Comparison of ENCODE assay signal across 1 cellular context in the genomic region with DNA sequence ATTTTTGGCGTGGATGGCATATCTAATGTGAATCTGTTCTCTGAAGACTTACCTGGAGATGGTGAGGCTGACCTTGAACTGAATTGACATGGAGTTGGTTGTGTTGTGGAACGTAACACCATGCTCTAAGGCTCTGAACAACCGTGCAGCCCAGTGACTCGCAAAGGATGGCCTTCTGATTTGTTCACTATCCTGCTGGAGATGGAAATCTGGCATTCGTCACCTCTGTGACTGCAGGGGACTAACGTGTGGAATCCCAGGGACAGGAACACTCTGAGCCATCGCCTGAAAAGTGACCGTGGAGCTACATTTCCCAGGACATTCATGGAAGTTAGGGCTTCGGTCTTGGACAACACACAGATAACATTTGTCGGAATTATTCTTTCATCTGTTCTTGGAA.
TF ChIP-seq lines count a peak whose summit lies in the region.

No MANE protein-coding gene starts in this region.

TF ChIP-seq in H1, 55 proteins besides CTCF, POLR2A, EP300 and RAD21:
- TF ChIP-seq ZNF274 (IDR thresholded peaks at IDR 0.05; ENCODE audit: borderline replicate concordance, extremely low read depth, low read length) (no peak), POLR2AphosphoS5 (IDR thresholded peaks at IDR 0.05; ENCODE audit: low read depth, low read length) (no peak), TBP (IDR thresholded peaks at IDR 0.05; ENCODE audit: low read depth, low read length) (no peak), CREB1 (IDR thresholded peaks at IDR 0.05) (no peak), CHD1 (IDR thresholded peaks at IDR 0.05; ENCODE audit: low read depth, low read length) (no peak), HDAC6 (IDR thresholded peaks at IDR 0.05; ENCODE audit: low read depth, low read length) (no peak), NRF1 (IDR thresholded peaks at IDR 0.05; ENCODE audit: low read depth, low read length) (no peak), EGR1 (IDR thresholded peaks at IDR 0.05; ENCODE audit: borderline replicate concordance, low read depth, low read length) (no peak), SIX5 (IDR thresholded peaks at IDR 0.05; ENCODE audit: low read depth, low read length) (no peak), JUN (IDR thresholded peaks at IDR 0.05; ENCODE audit: low read depth, low read length) (no peak), MAFK (IDR thresholded peaks at IDR 0.05; ENCODE audit: low read depth, low read length) (no peak), SAP30 (IDR thresholded peaks at IDR 0.05; ENCODE audit: insufficient read depth, insufficient replicate concordance, low read length) (no peak), SP2 (IDR thresholded peaks at IDR 0.05; ENCODE audit: low read length) (no peak), ASH2L (IDR thresholded peaks at IDR 0.05; ENCODE audit: low read length) (no peak), CHD2 (IDR thresholded peaks at IDR 0.05; ENCODE audit: low read length) (no peak)
- TF ChIP-seq, protein P1, sequence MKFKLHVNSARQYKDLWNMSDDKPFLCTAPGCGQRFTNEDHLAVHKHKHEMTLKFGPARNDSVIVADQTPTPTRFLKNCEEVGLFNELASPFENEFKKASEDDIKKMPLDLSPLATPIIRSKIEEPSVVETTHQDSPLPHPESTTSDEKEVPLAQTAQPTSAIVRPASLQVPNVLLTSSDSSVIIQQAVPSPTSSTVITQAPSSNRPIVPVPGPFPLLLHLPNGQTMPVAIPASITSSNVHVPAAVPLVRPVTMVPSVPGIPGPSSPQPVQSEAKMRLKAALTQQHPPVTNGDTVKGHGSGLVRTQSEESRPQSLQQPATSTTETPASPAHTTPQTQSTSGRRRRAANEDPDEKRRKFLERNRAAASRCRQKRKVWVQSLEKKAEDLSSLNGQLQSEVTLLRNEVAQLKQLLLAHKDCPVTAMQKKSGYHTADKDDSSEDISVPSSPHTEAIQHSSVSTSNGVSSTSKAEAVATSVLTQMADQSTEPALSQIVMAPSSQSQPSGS (IDR thresholded peaks at IDR 0.05; ENCODE audit: low read length): no peak
- TF ChIP-seq, protein P2, sequence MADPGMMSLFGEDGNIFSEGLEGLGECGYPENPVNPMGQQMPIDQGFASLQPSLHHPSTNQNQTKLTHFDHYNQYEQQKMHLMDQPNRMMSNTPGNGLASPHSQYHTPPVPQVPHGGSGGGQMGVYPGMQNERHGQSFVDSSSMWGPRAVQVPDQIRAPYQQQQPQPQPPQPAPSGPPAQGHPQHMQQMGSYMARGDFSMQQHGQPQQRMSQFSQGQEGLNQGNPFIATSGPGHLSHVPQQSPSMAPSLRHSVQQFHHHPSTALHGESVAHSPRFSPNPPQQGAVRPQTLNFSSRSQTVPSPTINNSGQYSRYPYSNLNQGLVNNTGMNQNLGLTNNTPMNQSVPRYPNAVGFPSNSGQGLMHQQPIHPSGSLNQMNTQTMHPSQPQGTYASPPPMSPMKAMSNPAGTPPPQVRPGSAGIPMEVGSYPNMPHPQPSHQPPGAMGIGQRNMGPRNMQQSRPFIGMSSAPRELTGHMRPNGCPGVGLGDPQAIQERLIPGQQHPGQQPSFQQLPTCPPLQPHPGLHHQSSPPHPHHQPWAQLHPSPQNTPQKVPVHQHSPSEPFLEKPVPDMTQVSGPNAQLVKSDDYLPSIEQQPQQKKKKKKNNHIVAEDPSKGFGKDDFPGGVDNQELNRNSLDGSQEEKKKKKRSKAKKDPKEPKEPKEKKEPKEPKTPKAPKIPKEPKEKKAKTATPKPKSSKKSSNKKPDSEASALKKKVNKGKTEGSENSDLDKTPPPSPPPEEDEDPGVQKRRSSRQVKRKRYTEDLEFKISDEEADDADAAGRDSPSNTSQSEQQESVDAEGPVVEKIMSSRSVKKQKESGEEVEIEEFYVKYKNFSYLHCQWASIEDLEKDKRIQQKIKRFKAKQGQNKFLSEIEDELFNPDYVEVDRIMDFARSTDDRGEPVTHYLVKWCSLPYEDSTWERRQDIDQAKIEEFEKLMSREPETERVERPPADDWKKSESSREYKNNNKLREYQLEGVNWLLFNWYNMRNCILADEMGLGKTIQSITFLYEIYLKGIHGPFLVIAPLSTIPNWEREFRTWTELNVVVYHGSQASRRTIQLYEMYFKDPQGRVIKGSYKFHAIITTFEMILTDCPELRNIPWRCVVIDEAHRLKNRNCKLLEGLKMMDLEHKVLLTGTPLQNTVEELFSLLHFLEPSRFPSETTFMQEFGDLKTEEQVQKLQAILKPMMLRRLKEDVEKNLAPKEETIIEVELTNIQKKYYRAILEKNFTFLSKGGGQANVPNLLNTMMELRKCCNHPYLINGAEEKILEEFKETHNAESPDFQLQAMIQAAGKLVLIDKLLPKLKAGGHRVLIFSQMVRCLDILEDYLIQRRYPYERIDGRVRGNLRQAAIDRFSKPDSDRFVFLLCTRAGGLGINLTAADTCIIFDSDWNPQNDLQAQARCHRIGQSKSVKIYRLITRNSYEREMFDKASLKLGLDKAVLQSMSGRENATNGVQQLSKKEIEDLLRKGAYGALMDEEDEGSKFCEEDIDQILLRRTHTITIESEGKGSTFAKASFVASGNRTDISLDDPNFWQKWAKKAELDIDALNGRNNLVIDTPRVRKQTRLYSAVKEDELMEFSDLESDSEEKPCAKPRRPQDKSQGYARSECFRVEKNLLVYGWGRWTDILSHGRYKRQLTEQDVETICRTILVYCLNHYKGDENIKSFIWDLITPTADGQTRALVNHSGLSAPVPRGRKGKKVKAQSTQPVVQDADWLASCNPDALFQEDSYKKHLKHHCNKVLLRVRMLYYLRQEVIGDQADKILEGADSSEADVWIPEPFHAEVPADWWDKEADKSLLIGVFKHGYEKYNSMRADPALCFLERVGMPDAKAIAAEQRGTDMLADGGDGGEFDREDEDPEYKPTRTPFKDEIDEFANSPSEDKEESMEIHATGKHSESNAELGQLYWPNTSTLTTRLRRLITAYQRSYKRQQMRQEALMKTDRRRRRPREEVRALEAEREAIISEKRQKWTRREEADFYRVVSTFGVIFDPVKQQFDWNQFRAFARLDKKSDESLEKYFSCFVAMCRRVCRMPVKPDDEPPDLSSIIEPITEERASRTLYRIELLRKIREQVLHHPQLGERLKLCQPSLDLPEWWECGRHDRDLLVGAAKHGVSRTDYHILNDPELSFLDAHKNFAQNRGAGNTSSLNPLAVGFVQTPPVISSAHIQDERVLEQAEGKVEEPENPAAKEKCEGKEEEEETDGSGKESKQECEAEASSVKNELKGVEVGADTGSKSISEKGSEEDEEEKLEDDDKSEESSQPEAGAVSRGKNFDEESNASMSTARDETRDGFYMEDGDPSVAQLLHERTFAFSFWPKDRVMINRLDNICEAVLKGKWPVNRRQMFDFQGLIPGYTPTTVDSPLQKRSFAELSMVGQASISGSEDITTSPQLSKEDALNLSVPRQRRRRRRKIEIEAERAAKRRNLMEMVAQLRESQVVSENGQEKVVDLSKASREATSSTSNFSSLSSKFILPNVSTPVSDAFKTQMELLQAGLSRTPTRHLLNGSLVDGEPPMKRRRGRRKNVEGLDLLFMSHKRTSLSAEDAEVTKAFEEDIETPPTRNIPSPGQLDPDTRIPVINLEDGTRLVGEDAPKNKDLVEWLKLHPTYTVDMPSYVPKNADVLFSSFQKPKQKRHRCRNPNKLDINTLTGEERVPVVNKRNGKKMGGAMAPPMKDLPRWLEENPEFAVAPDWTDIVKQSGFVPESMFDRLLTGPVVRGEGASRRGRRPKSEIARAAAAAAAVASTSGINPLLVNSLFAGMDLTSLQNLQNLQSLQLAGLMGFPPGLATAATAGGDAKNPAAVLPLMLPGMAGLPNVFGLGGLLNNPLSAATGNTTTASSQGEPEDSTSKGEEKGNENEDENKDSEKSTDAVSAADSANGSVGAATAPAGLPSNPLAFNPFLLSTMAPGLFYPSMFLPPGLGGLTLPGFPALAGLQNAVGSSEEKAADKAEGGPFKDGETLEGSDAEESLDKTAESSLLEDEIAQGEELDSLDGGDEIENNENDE (IDR thresholded peaks at IDR 0.05; ENCODE audit: insufficient replicate concordance, low read length): no peak
